ENCODE assay signal across 20 cellular contexts in genomic region chr2:35292269-35292668, GRCh38.
DNase-seq lines count a peak whose midpoint lies in the region; ATAC-seq and TF ChIP-seq lines count a peak whose summit lies in the region.
"Had no signal": no experiment of that assay in that cellular context is flagged by ENCODE, and none has a peak within 500 bp of the region (broad histone marks: within the 10 kb centered on the region; RNA-seq: fewer than 3 reads in every experiment).

No MANE protein-coding gene starts in this region.

- H3K4me3 ChIP-seq in gastroesophageal sphincter: no peak overlapping the region
- H3K4me3 ChIP-seq: A549 had no signal

- no peaks in the 10 kb centered on the region for H3K27me3 ChIP-seq in gastroesophageal sphincter

- WGBS in gastroesophageal sphincter (ENCODE audit: low coverage in 1 of 2), 2 donors: 17 to 86% methylated on average over 1 of the region's 1 CpG

- no peak overlapping the region for H3K27ac ChIP-seq in gastroesophageal sphincter
- H3K27ac ChIP-seq: A549, C4-2B had no signal

- peak; percentile 5 for DNase-seq in M059J (ENCODE audit: low read depth)
- peak; percentile 59 for DNase-seq in NCI-H69 (lab: John Stamatoyannopoulos, UW)
- DNase-seq in neural crest cell (ENCODE audit: low read depth, low spot score): no peak
- no peak for DNase-seq in occipital lobe (lab: John Stamatoyannopoulos, UW)
- no peak for DNase-seq in NCI-H510A (lab: John Stamatoyannopoulos, UW)
- DNase-seq in cerebellar cortex (ENCODE audit: low spot score): no peak
- DNase-seq: AML-193; Caco-2; CD4-positive, alpha-beta T cell; DMS153; DMS79; GDM1; GOT3; H7; HFFc6; IMR-90 had no signal

- H3K36me3 Mint-ChIP-seq in neural crest cell (ENCODE audit: low read depth): no peaks in the 10 kb centered on the region

- H3K27ac Mint-ChIP-seq in neural crest cell (ENCODE audit: unreplicated experiment): peak overlapping the region; percentile 75
- H3K27ac Mint-ChIP-seq: CD4-positive, alpha-beta T cell; HFFc6 had no signal

- H3K9me3 ChIP-seq in gastroesophageal sphincter: no peaks in the 10 kb centered on the region
- H3K9me3 ChIP-seq: A549, Caco-2 had no signal

- H3K36me3 ChIP-seq in gastroesophageal sphincter: no peaks in the 10 kb centered on the region

- no peak for TF ChIP-seq CTCF in neural crest cell (conservative IDR thresholded peaks at IDR 0.05)
- TF ChIP-seq CTCF in gastroesophageal sphincter (IDR thresholded peaks at IDR 0.05): no peak

- no peak for TF ChIP-seq POLR2A in gastroesophageal sphincter (IDR thresholded peaks at IDR 0.05)

- H3K4me1 Mint-ChIP-seq in neural crest cell: no peaks in the 10 kb centered on the region

- no peaks in the 10 kb centered on the region for H3K27me3 Mint-ChIP-seq in neural crest cell (ENCODE audit: low read depth)
- H3K27me3 Mint-ChIP-seq: CD4-positive, alpha-beta T cell had no signal

- TF ChIP-seq EP300 in gastroesophageal sphincter (IDR thresholded peaks at IDR 0.05): no peak

- peaks cover 11% of the 10 kb centered on the region for H3K9me3 Mint-ChIP-seq in neural crest cell

- no peak for ATAC-seq in gastroesophageal sphincter
- ATAC-seq: A549, HCT116 had no signal

- no peaks in the 10 kb centered on the region for H3K4me1 ChIP-seq in gastroesophageal sphincter
- H3K4me1 ChIP-seq: A549, Caco-2 had no signal

- H3K4me3 Mint-ChIP-seq in neural crest cell: no peak overlapping the region
- H3K4me3 Mint-ChIP-seq: CD4-positive, alpha-beta T cell; HFFc6 had no signal

Comparison
In these comparisons a context has a peak if more than half of its experiments do, and no peak if none do; other contexts are left out.
1. DNase-seq: peak in M059J (single experiment) and NCI-H69 (single experiment); none in neural crest cell (single experiment), occipital lobe (single experiment), NCI-H510A (single experiment) and cerebellar cortex (single experiment).